ENCODE assay signal across 1 cellular context in the genomic region with DNA sequence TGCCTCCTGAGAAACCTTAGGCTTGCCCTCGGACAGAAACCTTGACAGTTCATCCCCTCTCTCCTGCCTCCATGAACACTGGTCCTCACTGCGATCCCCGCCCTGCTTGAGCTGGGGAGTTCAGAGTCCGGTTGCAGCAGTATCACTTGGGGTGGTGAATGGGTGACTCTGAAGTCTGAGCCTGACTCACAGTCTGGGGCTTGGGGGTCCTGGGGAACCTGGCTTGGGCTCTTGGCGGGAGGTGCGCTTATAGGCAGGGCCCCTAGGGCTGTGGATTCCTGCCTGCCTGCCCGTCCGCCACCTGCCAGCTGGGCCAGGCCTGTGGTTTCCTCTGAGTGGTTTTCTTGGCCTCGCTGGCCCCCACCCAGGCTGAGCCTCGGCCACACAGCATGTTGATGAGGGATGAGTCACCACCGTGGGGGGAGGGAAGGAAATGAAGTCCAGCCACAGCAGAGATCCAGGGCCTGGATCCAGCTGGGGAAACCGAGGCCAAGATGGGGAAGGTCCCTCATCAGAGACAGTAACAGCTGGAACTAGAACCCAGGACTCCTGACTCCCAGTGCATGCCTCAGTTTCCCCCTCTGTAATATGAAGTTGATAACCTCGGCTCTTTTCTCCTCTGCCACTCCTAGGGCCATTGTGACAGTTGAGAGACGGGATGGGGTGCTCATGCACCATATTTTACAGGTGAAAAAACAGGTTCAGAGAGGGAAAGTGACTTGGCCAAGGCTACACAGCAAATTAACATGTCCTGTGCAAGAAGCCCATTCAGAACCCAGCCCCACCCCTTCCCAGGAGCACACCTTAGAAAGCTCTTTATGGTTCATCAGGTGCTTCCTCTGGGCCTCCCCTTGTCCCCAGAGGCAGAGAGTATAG.
TF ChIP-seq lines count a peak whose summit lies in the region.

No MANE protein-coding gene starts in this region.

TF ChIP-seq in WTC11, 78 proteins besides CTCF, POLR2A, EP300 and RAD21 (continued from another document):
- TF ChIP-seq, protein P1, sequence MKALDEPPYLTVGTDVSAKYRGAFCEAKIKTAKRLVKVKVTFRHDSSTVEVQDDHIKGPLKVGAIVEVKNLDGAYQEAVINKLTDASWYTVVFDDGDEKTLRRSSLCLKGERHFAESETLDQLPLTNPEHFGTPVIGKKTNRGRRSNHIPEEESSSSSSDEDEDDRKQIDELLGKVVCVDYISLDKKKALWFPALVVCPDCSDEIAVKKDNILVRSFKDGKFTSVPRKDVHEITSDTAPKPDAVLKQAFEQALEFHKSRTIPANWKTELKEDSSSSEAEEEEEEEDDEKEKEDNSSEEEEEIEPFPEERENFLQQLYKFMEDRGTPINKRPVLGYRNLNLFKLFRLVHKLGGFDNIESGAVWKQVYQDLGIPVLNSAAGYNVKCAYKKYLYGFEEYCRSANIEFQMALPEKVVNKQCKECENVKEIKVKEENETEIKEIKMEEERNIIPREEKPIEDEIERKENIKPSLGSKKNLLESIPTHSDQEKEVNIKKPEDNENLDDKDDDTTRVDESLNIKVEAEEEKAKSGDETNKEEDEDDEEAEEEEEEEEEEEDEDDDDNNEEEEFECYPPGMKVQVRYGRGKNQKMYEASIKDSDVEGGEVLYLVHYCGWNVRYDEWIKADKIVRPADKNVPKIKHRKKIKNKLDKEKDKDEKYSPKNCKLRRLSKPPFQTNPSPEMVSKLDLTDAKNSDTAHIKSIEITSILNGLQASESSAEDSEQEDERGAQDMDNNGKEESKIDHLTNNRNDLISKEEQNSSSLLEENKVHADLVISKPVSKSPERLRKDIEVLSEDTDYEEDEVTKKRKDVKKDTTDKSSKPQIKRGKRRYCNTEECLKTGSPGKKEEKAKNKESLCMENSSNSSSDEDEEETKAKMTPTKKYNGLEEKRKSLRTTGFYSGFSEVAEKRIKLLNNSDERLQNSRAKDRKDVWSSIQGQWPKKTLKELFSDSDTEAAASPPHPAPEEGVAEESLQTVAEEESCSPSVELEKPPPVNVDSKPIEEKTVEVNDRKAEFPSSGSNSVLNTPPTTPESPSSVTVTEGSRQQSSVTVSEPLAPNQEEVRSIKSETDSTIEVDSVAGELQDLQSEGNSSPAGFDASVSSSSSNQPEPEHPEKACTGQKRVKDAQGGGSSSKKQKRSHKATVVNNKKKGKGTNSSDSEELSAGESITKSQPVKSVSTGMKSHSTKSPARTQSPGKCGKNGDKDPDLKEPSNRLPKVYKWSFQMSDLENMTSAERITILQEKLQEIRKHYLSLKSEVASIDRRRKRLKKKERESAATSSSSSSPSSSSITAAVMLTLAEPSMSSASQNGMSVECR (CRISPR knock-in tag; IDR thresholded peaks at IDR 0.05; ENCODE audit: borderline replicate concordance): no peak
- TF ChIP-seq RELA (CRISPR knock-in tag; IDR thresholded peaks at IDR 0.05; ENCODE audit: borderline replicate concordance): no peak
- no peak for TF ChIP-seq TCF7 (CRISPR knock-in tag; IDR thresholded peaks at IDR 0.05; ENCODE audit: low read depth)
- no peak for TF ChIP-seq SP1 (CRISPR knock-in tag; conservative IDR thresholded peaks at IDR 0.05)
- TF ChIP-seq NFATC4 (CRISPR knock-in tag; IDR thresholded peaks at IDR 0.05): no peak
- no peak for TF ChIP-seq ZNF138 (CRISPR knock-in tag; conservative IDR thresholded peaks at IDR 0.05)
